In the genomic region with DNA sequence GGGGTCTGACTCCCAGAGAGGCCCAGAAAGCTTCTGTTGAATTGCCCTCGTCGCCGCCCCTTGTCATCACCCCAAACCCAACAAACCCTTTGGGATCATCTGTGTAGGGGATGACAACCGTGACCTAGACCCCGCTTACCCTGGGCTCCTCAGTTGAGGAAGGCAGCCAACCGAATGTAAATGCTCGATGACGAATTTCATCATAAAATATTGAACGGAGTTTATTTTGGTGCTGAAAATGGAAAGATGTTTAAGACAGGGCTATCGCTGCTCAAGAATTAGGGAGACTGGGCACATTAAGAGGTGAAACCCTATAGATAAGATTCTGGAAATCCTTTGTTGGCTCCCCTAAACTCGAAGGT, we compare ENCODE assay signal across 8 cellular contexts. TPM values are rescaled to one million over a fixed set of nuclear protein-coding genes. Genes with fewer than 3 reads are reported as not detected.
DNase-seq lines count a peak whose midpoint lies in the region; ATAC-seq and TF ChIP-seq lines count a peak whose summit lies in the region.

No MANE protein-coding gene starts in this region.

- H3K79me1 ChIP-seq in mesenchymal stem cell (replicated peaks; ENCODE audit: low read length, poor library complexity, severe bottlenecking): peaks cover 3% of the 10 kb centered on the region

- H2BK12ac ChIP-seq in mesenchymal stem cell (ENCODE audit: low read length in 2 of 2): no peak overlapping the region

- ATAC-seq in HG03439 (IDR thresholded peaks at IDR 0.05; ENCODE audit: unreplicated experiment) (peak; percentile 18), left colon (no peak)

- H3K4me2 ChIP-seq in mesenchymal stem cell (ENCODE audit: low read length, poor library complexity, severe bottlenecking): peak overlapping the region; percentile 37

- no peaks in the 10 kb centered on the region for H3K9me3 Mint-ChIP-seq in activated T-cell treated with anti-CD3 and anti-CD28 coated beads, Interleukin-2, amount 50 U/mL, for 24 hours
- no peaks in the 10 kb centered on the region for H3K9me3 Mint-ChIP-seq in MCF 10A (ENCODE audit: unreplicated experiment)

- H2AK5ac ChIP-seq in mesenchymal stem cell (ENCODE audit: low read length, severe bottlenecking): no peak overlapping the region

- H3K36me3 ChIP-seq in mesenchymal stem cell (ENCODE audit: control insufficient read depth in 1 of 2, insufficient read depth in 2 of 2, low read depth in 1 of 2, low read length in 2 of 2): peaks cover 4 to 20% of the 10 kb centered on the region in 2 experiments
- no peaks in the 10 kb centered on the region for H3K36me3 ChIP-seq in uterus

- peak overlapping the region; percentile 91 for H2AFZ ChIP-seq in mesenchymal stem cell (ENCODE audit: low read depth, low read length)

- H3K27me3 ChIP-seq in mesenchymal stem cell (ENCODE audit: control insufficient read depth in 1 of 2, insufficient read depth in 1 of 2, low read length in 2 of 2): no peaks in the 10 kb centered on the region
- no peaks in the 10 kb centered on the region for H3K27me3 ChIP-seq in uterus

- WGBS in mesenchymal stem cell: 3% methylated on average over 10 of the region's 11 CpGs

- no peak for DNase-seq in activated T-cell treated with anti-CD3 and anti-CD28 coated beads, Interleukin-2, amount 50 U/mL, for 24 hours
- DNase-seq in activated T-cell treated with anti-CD3 and anti-CD28 coated beads, Interleukin-2, amount 50 U/mL, for 48 hours: no peak
- DNase-seq in MCF 10A (ENCODE audit: unreplicated experiment) (peak; percentile 0), mesenchymal stem cell (no peak), uterus (no peak), GM10266 (ENCODE audit: extremely low spot score) (no peak), left colon (no peak)

- peak overlapping the region; percentile 97 for H3K4me3 Mint-ChIP-seq in activated T-cell treated with anti-CD3 and anti-CD28 coated beads, Interleukin-2, amount 50 U/mL, for 24 hours
- peak overlapping the region; percentile 98 for H3K4me3 Mint-ChIP-seq in MCF 10A (ENCODE audit: unreplicated experiment)

- TF ChIP-seq CTCF in MCF 10A (IDR thresholded peaks at IDR 0.05; ENCODE audit: unreplicated experiment) (no peak), uterus (IDR thresholded peaks at IDR 0.05) (no peak), GM10266 (IDR thresholded peaks at IDR 0.05; ENCODE audit: control insufficient read depth, insufficient read depth, low read depth, missing control alignments) (no peak)

- H3K36me3 Mint-ChIP-seq in activated T-cell treated with anti-CD3 and anti-CD28 coated beads, Interleukin-2, amount 50 U/mL, for 24 hours (ENCODE audit: low read depth): peaks cover 29% of the 10 kb centered on the region
- peaks cover 38% of the 10 kb centered on the region for H3K36me3 Mint-ChIP-seq in MCF 10A (ENCODE audit: insufficient read depth, unreplicated experiment)

- no peaks in the 10 kb centered on the region for H3K27me3 Mint-ChIP-seq in activated T-cell treated with anti-CD3 and anti-CD28 coated beads, Interleukin-2, amount 50 U/mL, for 24 hours
- peaks cover 17% of the 10 kb centered on the region for H3K27me3 Mint-ChIP-seq in MCF 10A (ENCODE audit: insufficient read depth, unreplicated experiment)

- H3K4me1 ChIP-seq in mesenchymal stem cell (ENCODE audit: control insufficient read depth, insufficient read depth, low read depth, low read length) (peaks cover 3% of the 10 kb centered on the region), uterus (no peaks in the 10 kb centered on the region)

- no peak for TF ChIP-seq POLR2A in uterus (IDR thresholded peaks at IDR 0.05)

- no peak overlapping the region for H2BK120ac ChIP-seq in mesenchymal stem cell (ENCODE audit: low read depth, low read length)

- peak overlapping the region; percentile 74 for H4K8ac ChIP-seq in mesenchymal stem cell (ENCODE audit: low read length)

- H3K27ac ChIP-seq in mesenchymal stem cell (ENCODE audit: low read length, poor library complexity, severe bottlenecking) (peak overlapping the region; percentile 94), uterus (peak overlapping the region; percentile 94 to 95)

- H3K4me3 ChIP-seq in mesenchymal stem cell (ENCODE audit: insufficient read depth in 1 of 2, low read depth in 1 of 2, low read length in 2 of 2) (peak overlapping the region; percentile 94 to 96), uterus (peak overlapping the region; percentile 78 to 91)

- no TSS peak for BruUV-seq in MCF 10A (replicated peaks; lab: Mats Ljungman, UMichigan)

- H3K4me1 Mint-ChIP-seq in activated T-cell treated with anti-CD3 and anti-CD28 coated beads, Interleukin-2, amount 50 U/mL, for 24 hours (ENCODE audit: low read depth): peaks cover 42% of the 10 kb centered on the region
- H3K4me1 Mint-ChIP-seq in MCF 10A (ENCODE audit: insufficient read depth, unreplicated experiment): peaks cover 16% of the 10 kb centered on the region

- H3K23ac ChIP-seq in mesenchymal stem cell (ENCODE audit: low read length in 2 of 2): peak overlapping the region in 1 of 2 experiments; percentile 59

- H3K9ac ChIP-seq in mesenchymal stem cell (ENCODE audit: low read length): peak overlapping the region; percentile 98

- no peak overlapping the region for H2BK5ac ChIP-seq in mesenchymal stem cell (ENCODE audit: low read depth, low read length, poor library complexity, severe bottlenecking)

- POLR2A ChIA-PET in MCF 10A (lab: Yijun Ruan, JAX): interaction anchor here (0.6 to 2.4 kb wide), 17 partner anchors 10 to 496 kb away, joined by 3 to 19 read pairs (median 5); partner anchors contain the start of genes ARID4A and PSMA3

- peak overlapping the region in 1 of 2 experiments; percentile 98 for H3K4ac ChIP-seq in mesenchymal stem cell (ENCODE audit: low read depth in 1 of 2, low read length in 2 of 2)

- peak overlapping the region; percentile 96 for H3K27ac Mint-ChIP-seq in activated T-cell treated with anti-CD3 and anti-CD28 coated beads, Interleukin-2, amount 50 U/mL, for 24 hours
- H3K27ac Mint-ChIP-seq in MCF 10A (ENCODE audit: low read depth, unreplicated experiment): peak overlapping the region; percentile 85

- intact Hi-C loops in MCF 10A (cut with micrococcal nuclease): loop anchor here (1.0 kb wide), 1 partner anchor 92 kb away; no protein-coding TSS in a partner anchor
- intact Hi-C loops in uterus (cut with DNase I; ENCODE audit: low total_unique reads): no loop called here
- intact Hi-C loops in left colon (cut with DNase I, micrococcal nuclease): no loop called here

- H3K9me3 ChIP-seq in mesenchymal stem cell (ENCODE audit: control insufficient read depth, low read length) (no peaks in the 10 kb centered on the region), uterus (no peaks in the 10 kb centered on the region)

- H2BK15ac ChIP-seq in mesenchymal stem cell (ENCODE audit: low read depth, poor library complexity, severe bottlenecking): no peak overlapping the region

- no peak overlapping the region for H3K14ac ChIP-seq in mesenchymal stem cell (ENCODE audit: low read length in 2 of 2)

- peak overlapping the region; percentile 92 to 99 for H3K18ac ChIP-seq in mesenchymal stem cell (ENCODE audit: low read depth in 1 of 2, low read length in 2 of 2)

- H4K91ac ChIP-seq in mesenchymal stem cell (ENCODE audit: low read length): no peak overlapping the region

- CTCF ChIA-PET in MCF 10A (lab: Yijun Ruan, JAX): interaction anchor here (0.6 to 2.2 kb wide), 3 partner anchors 32 to 105 kb away, joined by 3 to 11 read pairs (median 4); no protein-coding TSS in a partner anchor

RNA-seq across cellular contexts. Expression of gene ACTR10, which starts 0.5 kb away (rescaled TPM):
- 55.1 and 78.8 TPM in 2 replicates for total RNA-seq in MCF 10A (2022)
- polyA plus RNA-seq in mesenchymal stem cell (2013, experiment 1 of 2): 57.3 TPM
- polyA plus RNA-seq in mesenchymal stem cell (2013, experiment 2 of 2): 63.5 TPM
- total RNA-seq in uterus: 100 to 1,000 TPM in 1 of 4 donors, 10 to 100 TPM in 3; 57.4 to 203 (median 78.8) TPM
- 10 to 100 TPM; 52.9 to 53.8 TPM for total RNA-seq in left colon

RNA-seq across cellular contexts. Expression of gene PSMA3, which starts 44.2 kb away (rescaled TPM):
- total RNA-seq in MCF 10A (2022): 203 and 239 TPM in 2 replicates
- 363 TPM for polyA plus RNA-seq in mesenchymal stem cell (2013, experiment 1 of 2)
- polyA plus RNA-seq in mesenchymal stem cell (2013, experiment 2 of 2): 377 TPM
- total RNA-seq in uterus: 100 to 1,000 TPM in 2 of 4 donors, 10 to 100 TPM in 2; 61.2 to 204 (median 114) TPM
- 100 to 1,000 TPM; 100 to 138 TPM for total RNA-seq in left colon

RNA-seq across cellular contexts. Expression of gene ARMH4, which starts 48.4 kb away (rescaled TPM):
- total RNA-seq in MCF 10A (2022) (not detected in 2 replicates), uterus (10 to 100 TPM in 3 of 4 donors, 1 to 10 TPM in 1; 8.2 to 49.9 (median 11.2) TPM), left colon (1 to 10 TPM in 1 of 2 donors, under 1 TPM in 1; 0.82 to 2.7 TPM)
- 2.5 TPM for polyA plus RNA-seq in mesenchymal stem cell (2013, experiment 1 of 2)
- 2.9 TPM for polyA plus RNA-seq in mesenchymal stem cell (2013, experiment 2 of 2)
